ENCODE assay signal across 8 cellular contexts in the genomic region with DNA sequence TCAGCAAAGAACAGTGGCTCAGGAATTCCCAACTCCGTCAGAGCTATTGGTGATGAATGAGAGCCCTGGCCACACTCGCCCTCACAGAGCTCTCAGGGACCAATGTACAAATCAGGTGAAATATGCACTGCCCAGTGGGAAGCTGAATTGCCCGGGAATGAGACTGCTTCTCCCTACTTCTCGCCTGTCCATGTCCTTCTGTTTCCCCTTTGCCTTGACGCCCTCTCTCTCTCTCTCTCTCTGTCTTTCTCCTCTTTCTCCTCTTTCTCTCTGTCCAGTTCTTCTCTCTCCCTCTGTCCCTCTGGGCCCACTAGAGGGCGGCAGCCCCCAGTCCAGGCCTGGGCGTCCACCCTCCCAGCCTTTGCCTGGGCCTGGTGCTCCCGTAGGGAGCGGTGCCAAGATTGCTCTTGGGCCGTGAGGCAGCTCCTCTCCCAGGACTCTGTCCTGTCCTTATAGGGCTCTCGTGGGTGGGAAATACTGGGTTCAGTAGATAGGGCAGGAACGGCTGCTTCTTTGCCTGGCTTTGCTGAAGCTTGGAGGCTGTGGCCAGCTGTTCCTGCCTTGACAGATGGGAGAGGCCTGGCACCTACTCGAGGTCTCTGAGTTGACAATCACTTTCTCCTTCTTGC. TPM values are rescaled to one million over a fixed set of nuclear protein-coding genes. Genes with fewer than 3 reads are reported as not detected.
DNase-seq lines count a peak whose midpoint lies in the region; ATAC-seq and TF ChIP-seq lines count a peak whose summit lies in the region.

No MANE protein-coding gene starts in this region.

- ATAC-seq in aorta (ENCODE audit: low FRiP score) (peak; percentile 96), GM18502 (IDR thresholded peaks at IDR 0.05; ENCODE audit: poor library complexity, unreplicated experiment) (no peak)

- H3K9me3 ChIP-seq in Peyer's patch: no peaks in the 10 kb centered on the region
- no peaks in the 10 kb centered on the region for H3K9me3 ChIP-seq in aorta (ENCODE audit: control insufficient read depth, low read length)

- TF ChIP-seq POLR2A in Peyer's patch (IDR thresholded peaks at IDR 0.05): no peak

- intact Hi-C loops in aorta (cut with DNase I): loop anchor here in 1 of 2 donors (5.0 kb wide), 1 partner anchor 263 kb away; no protein-coding TSS in a partner anchor

- TF ChIP-seq CTCF in Peyer's patch (IDR thresholded peaks at IDR 0.05) (peak in 4 of 6 experiments; percentile 58 to 77 (median 73)), epithelial cell of proximal tubule (conservative IDR thresholded peaks at IDR 0.05; ENCODE audit: low read depth, low read length) (peak; percentile 89)

- H3K4me3 ChIP-seq in H7 (ENCODE audit: insufficient read depth, low read depth, low read length) (no peak overlapping the region), Peyer's patch (no peak overlapping the region), epithelial cell of proximal tubule (ENCODE audit: low read depth, low read length) (no peak overlapping the region), aorta (ENCODE audit: low read length in 2 of 2) (no peak overlapping the region)

- WGBS in aorta, 2 donors: 8 to 13% methylated on average over 13 of the region's 13 CpGs

- H3K4me1 ChIP-seq in Peyer's patch (peaks cover 0 to 34% (median 0%) of the 10 kb centered on the region in 4 donors), aorta (ENCODE audit: control insufficient read depth in 1 of 2, insufficient read depth in 2 of 2, low read length in 2 of 2) (no peaks in the 10 kb centered on the region)

- H3K36me3 ChIP-seq in H7 (replicated peaks; ENCODE audit: control insufficient read depth, insufficient read depth, low read length) (no peaks in the 10 kb centered on the region), Peyer's patch (no peaks in the 10 kb centered on the region), aorta (ENCODE audit: control insufficient read depth in 1 of 2, insufficient read depth in 2 of 2, low read length in 1 of 2) (no peaks in the 10 kb centered on the region)

- H3K27me3 ChIP-seq in H7 (ENCODE audit: control insufficient read depth, insufficient read depth, low read length) (no peaks in the 10 kb centered on the region), Peyer's patch (no peaks in the 10 kb centered on the region), aorta (ENCODE audit: control insufficient read depth in 1 of 2, insufficient read depth in 2 of 2, low read length in 1 of 2) (no peaks in the 10 kb centered on the region)

- DNase-seq in AG08396 (ENCODE audit: low spot score) (peak; percentile 86), H7 (peak; percentile 87), Peyer's patch (peak; percentile 21 to 85 (median 85)), epithelial cell of proximal tubule (ENCODE audit: low read depth) (no peak), mesenteric fat pad (ENCODE audit: low spot score) (peak; percentile 92), aorta (peak; percentile 92 to 95)
- DNase-seq in stimulated activated CD4-positive, alpha-beta T cell treated with anti-CD3 and anti-CD28 coated beads, Interleukin-4, amount 100 ng/mL, for 4 hours: no peak

- H3K27ac ChIP-seq in Peyer's patch (peak overlapping the region in 2 of 4 donors; percentile 12 to 63), aorta (ENCODE audit: low read depth in 1 of 2, low read length in 2 of 2) (peak overlapping the region in 1 of 2 donors; percentile 79)

RNA-seq across cellular contexts. Expression of gene PUM2, which starts 28.4 kb away (rescaled TPM):
- total RNA-seq in H7 (2014; rRNA removed; shearing (Covaris generic)): 35.7 and 36.2 TPM in 2 replicates
- total RNA-seq in Peyer's patch (10 to 100 TPM; 61.2 to 88.3 (median 74.8) TPM), epithelial cell of proximal tubule (14.9 and 19.8 TPM in 2 replicates), mesenteric fat pad (74.2 TPM), aorta (100 to 1,000 TPM in 1 of 2 donors, 10 to 100 TPM in 1; 91.5 to 104 TPM)
- polyA plus RNA-seq in aorta: 10 to 100 TPM; 21.3 to 23.0 TPM

Comparison
In these comparisons a context has a peak if more than half of its experiments do, and no peak if none do; other contexts are left out.
1. DNase-seq: peak in AG08396 (single experiment), H7 (single experiment), Peyer's patch (3 of 3), mesenteric fat pad (single experiment) and aorta (2 of 2); none in epithelial cell of proximal tubule (single experiment) and stimulated activated CD4-positive, alpha-beta T cell treated with anti-CD3 and anti-CD28 coated beads, Interleukin-4, amount 100 ng/mL, for 4 hours (0 of 2).